8 cellular contexts compared by ENCODE assay signal in genomic region chr17:47315451-47316266, GRCh38. TPM values are rescaled to one million over a fixed set of nuclear protein-coding genes. Genes with fewer than 3 reads are reported as not detected.
DNase-seq lines count a peak whose midpoint lies in the region; ATAC-seq lines count a peak whose summit lies in the region.

No MANE protein-coding gene starts in this region.

- intact Hi-C loops in activated naive CD4-positive, alpha-beta T cell treated with anti-CD3 and anti-CD28 coated beads for 36 hours (cut with micrococcal nuclease), result loop anchor here (1.0 to 2.0 kb wide), 3 partner anchors 86 to 373 kb away; no protein-coding TSS in a partner anchor

- H3K4me1 Mint-ChIP-seq in activated naive CD4-positive, alpha-beta T cell treated with anti-CD3 and anti-CD28 coated beads for 36 hours (ENCODE audit: low read depth), result no peaks in the 10 kb centered on the region

- H3K27me3 Mint-ChIP-seq in activated naive CD4-positive, alpha-beta T cell treated with anti-CD3 and anti-CD28 coated beads for 36 hours (ENCODE audit: low read depth), result no peaks in the 10 kb centered on the region

- ATAC-seq in stimulated activated naive CD8-positive, alpha-beta T cell treated with anti-CD3 and anti-CD28 coated beads, Interleukin-15, Interleukin-2, amounts not matched to agents 100 U/mL and 50 U/mL, for 24 hours, result peak; percentile 68
- ATAC-seq in GM19397 (IDR thresholded peaks at IDR 0.05; ENCODE audit: unreplicated experiment), result no peak

- H3K36me3 Mint-ChIP-seq in activated naive CD4-positive, alpha-beta T cell treated with anti-CD3 and anti-CD28 coated beads for 36 hours (ENCODE audit: low read depth), result no peaks in the 10 kb centered on the region

- peak; percentile 56 for DNase-seq in activated naive CD4-positive, alpha-beta T cell treated with anti-CD3 and anti-CD28 coated beads for 36 hours
- no peak for DNase-seq in activated naive CD4-positive, alpha-beta T cell (lab: John Stamatoyannopoulos, UW)
- DNase-seq in M059J (ENCODE audit: low read depth), result peak; percentile 70
- peak; percentile 69 for DNase-seq in RPMI7951 (ENCODE audit: low read depth)
- peak; percentile 60 for DNase-seq in cerebellar cortex (ENCODE audit: low spot score)
- DNase-seq in kidney tubule cell (ENCODE audit: low spot score), result peak; percentile 77
- DNase-seq in stimulated activated naive CD8-positive, alpha-beta T cell treated with anti-CD3 and anti-CD28 coated beads, Interleukin-15, Interleukin-2, amounts not matched to agents 100 U/mL and 50 U/mL, for 24 hours, result no peak

- no peak overlapping the region for H3K27ac Mint-ChIP-seq in activated naive CD4-positive, alpha-beta T cell treated with anti-CD3 and anti-CD28 coated beads for 36 hours

- H3K4me3 Mint-ChIP-seq in activated naive CD4-positive, alpha-beta T cell treated with anti-CD3 and anti-CD28 coated beads for 36 hours, result no peak overlapping the region

- H3K9me3 Mint-ChIP-seq in activated naive CD4-positive, alpha-beta T cell treated with anti-CD3 and anti-CD28 coated beads for 36 hours, result no peaks in the 10 kb centered on the region

- CTCF ChIA-PET in activated naive CD4-positive, alpha-beta T cell treated with anti-CD3 and anti-CD28 coated beads for 36 hours (lab: Charles Lee), result interaction anchor here (0.6 to 4.5 kb wide), 16 partner anchors 9 to 487 kb away, joined by 3 to 51 read pairs (median 3); no protein-coding TSS in a partner anchor

RNA-seq across cellular contexts. Expression of gene EFCAB13, which starts 8.1 kb away (rescaled TPM):
- 1 to 10 TPM; 7.0 to 7.1 TPM for total RNA-seq in activated naive CD4-positive, alpha-beta T cell treated with anti-CD3 and anti-CD28 coated beads for 36 hours
- 2.5 and 3.1 TPM in 2 replicates for total RNA-seq in M059J (2014; rRNA removed; shearing (Covaris generic))
- total RNA-seq in RPMI7951 (2014; rRNA removed; shearing (Covaris generic)), result 1.6 and 3.0 TPM in 2 replicates

Comparison
In these comparisons a context has a peak if more than half of its experiments do, and no peak if none do; other contexts are left out.
1. DNase-seq: peak in activated naive CD4-positive, alpha-beta T cell treated with anti-CD3 and anti-CD28 coated beads for 36 hours (single experiment), M059J (single experiment), RPMI7951 (single experiment), cerebellar cortex (single experiment) and kidney tubule cell (single experiment); none in activated naive CD4-positive, alpha-beta T cell (0 of 4) and stimulated activated naive CD8-positive, alpha-beta T cell treated with anti-CD3 and anti-CD28 coated beads, Interleukin-15, Interleukin-2, amounts not matched to agents 100 U/mL and 50 U/mL, for 24 hours (single experiment).